16 cellular contexts compared by ENCODE assay signal in genomic region chr11:113651018-113651417, GRCh38. TPM values are rescaled to one million over a fixed set of nuclear protein-coding genes. Genes with fewer than 3 reads are reported as not detected.
DNase-seq lines count a peak whose midpoint lies in the region; ATAC-seq and TF ChIP-seq lines count a peak whose summit lies in the region.
"Had no signal": no experiment of that assay in that cellular context is flagged by ENCODE, and none has a peak within 500 bp of the region (broad histone marks: within the 10 kb centered on the region; RNA-seq: fewer than 3 reads in every experiment).

No MANE protein-coding gene starts in this region.

- H3K36me3 ChIP-seq in endodermal cell (ENCODE audit: control insufficient read depth, insufficient read depth, low read length) (no peaks in the 10 kb centered on the region), upper lobe of left lung (no peaks in the 10 kb centered on the region)
- H3K36me3 ChIP-seq in CD8-positive, alpha-beta T cell (ENCODE audit: insufficient read depth, low read length), result no peaks in the 10 kb centered on the region

- H3K9me3 ChIP-seq in endodermal cell (ENCODE audit: control insufficient read depth, low read length) (peaks cover 13% of the 10 kb centered on the region), upper lobe of left lung (peaks cover 0 to 5% (median 0%) of the 10 kb centered on the region in 4 donors)
- no peaks in the 10 kb centered on the region for H3K9me3 ChIP-seq in CD8-positive, alpha-beta T cell (ENCODE audit: low read length)

- peaks cover 9% of the 10 kb centered on the region for H3K36me3 Mint-ChIP-seq in endodermal cell (ENCODE audit: low read depth)
- no peaks in the 10 kb centered on the region for H3K36me3 Mint-ChIP-seq in CD8-positive, alpha-beta T cell
- H3K36me3 Mint-ChIP-seq: CD4-positive, alpha-beta memory T cell had no signal

- H3K9ac ChIP-seq in endodermal cell (ENCODE audit: extremely low read depth, low read length, poor library complexity, severe bottlenecking), result no peak overlapping the region

- H3K27ac ChIP-seq in endodermal cell (ENCODE audit: low read depth, low read length) (no peak overlapping the region), upper lobe of left lung (no peak overlapping the region)
- H3K27ac ChIP-seq in CD8-positive, alpha-beta T cell (ENCODE audit: low read depth, low read length), result no peak overlapping the region

- ATAC-seq in upper lobe of left lung (ENCODE audit: low FRiP score in 2 of 2) (no peak), HG03457 (IDR thresholded peaks at IDR 0.05; ENCODE audit: unreplicated experiment) (no peak)
- no peak for ATAC-seq in CD8-positive, alpha-beta T cell
- ATAC-seq: HCT116 had no signal

- H3K9me3 Mint-ChIP-seq in endodermal cell, result peaks cover 34% of the 10 kb centered on the region
- H3K9me3 Mint-ChIP-seq in CD8-positive, alpha-beta T cell, result no peaks in the 10 kb centered on the region

- no peak for TF ChIP-seq POLR2A in upper lobe of left lung (IDR thresholded peaks at IDR 0.05)

- no peaks in the 10 kb centered on the region for H3K4me1 ChIP-seq in endodermal cell (ENCODE audit: control insufficient read depth, insufficient read depth, low read length)
- H3K4me1 ChIP-seq in upper lobe of left lung, result no peaks in the 10 kb centered on the region
- H3K4me1 ChIP-seq in CD8-positive, alpha-beta T cell (ENCODE audit: insufficient read depth, low read length), result no peaks in the 10 kb centered on the region

- 92 to 94% methylated on average over 2 to 4 of the region's 4 CpGs for WGBS in endodermal cell (ENCODE audit: insufficient coverage in 1 of 2, insufficient read length in 1 of 2), 2 experiments
- 65 to 67% methylated on average over 4 of the region's 4 CpGs for WGBS in upper lobe of left lung, 2 donors

- no peaks in the 10 kb centered on the region for H3K4me1 Mint-ChIP-seq in endodermal cell
- H3K4me1 Mint-ChIP-seq in CD8-positive, alpha-beta T cell (ENCODE audit: low read depth), result no peaks in the 10 kb centered on the region
- H3K4me1 Mint-ChIP-seq: B cell; CD4-positive, alpha-beta memory T cell had no signal

- DNase-seq in SKM-1 treated with dmso at 0.1 percent for 144 hours (lab: John Stamatoyannopoulos, UW; ENCODE audit: unreplicated experiment) (peak; percentile 5), SKM-1 (lab: John Stamatoyannopoulos, UW; ENCODE audit: unreplicated experiment) (no peak), NOMO-1 treated with dmso at 0.1 percent for 144 hours (lab: John Stamatoyannopoulos, UW; ENCODE audit: unreplicated experiment) (peak; percentile 75), endodermal cell (peak; percentile 13), upper lobe of left lung (no peak)
- no peak for DNase-seq in CD8-positive, alpha-beta T cell
- DNase-seq: ACHN; C1 segment of cervical spinal cord; CD4-positive, alpha-beta memory T cell; COR-L47; DMS153; DND-41; GDM1 had no signal

- H3K27me3 ChIP-seq in endodermal cell (ENCODE audit: control insufficient read depth, insufficient read depth, low read length, poor library complexity, severe bottlenecking) (no peaks in the 10 kb centered on the region), upper lobe of left lung (no peaks in the 10 kb centered on the region)
- no peaks in the 10 kb centered on the region for H3K27me3 ChIP-seq in CD8-positive, alpha-beta T cell (ENCODE audit: insufficient read depth, low read length)

- CTCF ChIA-PET in CD8-positive, alpha-beta T cell (lab: Charles Lee), result no interaction called here

- H3K27me3 Mint-ChIP-seq in endodermal cell (ENCODE audit: insufficient read depth), result peaks cover 5% of the 10 kb centered on the region
- H3K27me3 Mint-ChIP-seq in CD8-positive, alpha-beta T cell (ENCODE audit: low read depth), result peaks cover 11% of the 10 kb centered on the region

- POLR2A ChIA-PET in CD8-positive, alpha-beta T cell (lab: Charles Lee), result no interaction called here

- H3K4me3 ChIP-seq in endodermal cell (ENCODE audit: low read length) (no peak overlapping the region), upper lobe of left lung (no peak overlapping the region)
- H3K4me3 ChIP-seq in CD8-positive, alpha-beta T cell (ENCODE audit: low read depth, low read length), result no peak overlapping the region

- no peak for TF ChIP-seq EP300 in upper lobe of left lung (IDR thresholded peaks at IDR 0.05)

- intact Hi-C loops in CD8-positive, alpha-beta T cell (cut with DNase I, micrococcal nuclease), result no loop called here

- no peak overlapping the region for H3K4me3 Mint-ChIP-seq in endodermal cell
- H3K4me3 Mint-ChIP-seq in CD8-positive, alpha-beta T cell, result no peak overlapping the region
- H3K4me3 Mint-ChIP-seq: B cell; CD4-positive, alpha-beta memory T cell had no signal

- no peak overlapping the region for H3K27ac Mint-ChIP-seq in endodermal cell
- no peak overlapping the region for H3K27ac Mint-ChIP-seq in CD8-positive, alpha-beta T cell
- H3K27ac Mint-ChIP-seq: B cell; CD4-positive, alpha-beta memory T cell had no signal

- TF ChIP-seq CTCF in endodermal cell (conservative IDR thresholded peaks at IDR 0.05) (no peak), upper lobe of left lung (IDR thresholded peaks at IDR 0.05) (no peak)
- no peak for TF ChIP-seq CTCF in CD8-positive, alpha-beta T cell (IDR thresholded peaks at IDR 0.05)

RNA-seq across cellular contexts. Expression of gene TMPRSS5, which starts 55.1 kb away (rescaled TPM):
- total RNA-seq in endodermal cell, result 1 to 10 TPM; 1.0 to 1.2 TPM
- 2.9 TPM for polyA plus RNA-seq in endodermal cell (2013, experiment 1 of 2)
- polyA plus RNA-seq in endodermal cell (2013, experiment 2 of 2), result 2.3 TPM
- total RNA-seq in upper lobe of left lung, result 1 to 10 TPM in 1 of 6 donors, under 1 TPM in 3, not detected in 2; 0.61 to 2.4 (median 0.85) TPM
- total RNA-seq in CD8-positive, alpha-beta T cell, result 1 to 10 TPM in 1 of 2 experiments, under 1 TPM in 1; 0.86 to 1.6 TPM
- polyA plus RNA-seq: CD4-positive, alpha-beta memory T cell had no signal

Comparison
In these comparisons a context has a peak if more than half of its experiments do, and no peak if none do; other contexts are left out.
1. DNase-seq: peak in SKM-1 treated with dmso at 0.1 percent for 144 hours (single experiment), NOMO-1 treated with dmso at 0.1 percent for 144 hours (single experiment) and endodermal cell (single experiment); none in SKM-1 (single experiment), upper lobe of left lung (0 of 2) and CD8-positive, alpha-beta T cell (0 of 7).